Comparison of ENCODE assay signal across 15 cellular contexts in the genomic region with DNA sequence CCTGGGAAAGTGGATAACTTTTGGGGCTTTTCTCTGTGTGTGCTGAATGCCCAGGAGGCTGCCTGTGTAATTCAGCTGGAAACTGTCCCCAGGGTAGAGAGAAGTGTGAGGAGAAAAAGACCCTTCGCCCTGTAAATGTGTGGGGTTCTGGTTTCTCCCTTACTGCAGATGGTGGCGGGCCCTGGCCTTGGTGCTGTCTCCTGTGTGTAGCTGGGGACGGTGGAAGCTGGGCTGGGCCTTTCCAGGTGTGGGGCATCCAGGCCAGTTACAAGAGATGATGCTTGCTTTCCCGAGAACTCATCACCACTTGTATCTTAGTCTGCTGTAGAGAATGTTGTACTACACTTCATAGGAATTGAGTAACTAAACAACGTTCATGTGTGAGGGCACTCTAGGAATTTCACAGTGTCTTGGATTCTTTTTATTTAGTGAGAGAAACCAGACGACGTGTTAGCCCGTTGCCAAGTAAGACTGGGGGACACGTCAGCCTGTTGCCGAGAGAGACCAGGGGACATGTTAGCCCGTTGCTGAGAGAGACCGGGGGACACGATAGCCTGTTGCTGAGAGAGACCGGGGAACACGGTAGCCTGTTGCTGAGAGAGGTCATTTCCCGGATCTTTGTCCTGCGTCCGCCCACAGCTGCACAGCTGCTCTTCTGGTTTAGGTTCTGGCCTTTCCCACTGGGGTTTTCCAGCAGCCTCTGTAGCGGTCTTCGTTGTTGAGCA. TPM values are rescaled to one million over a fixed set of nuclear protein-coding genes. Genes with fewer than 3 reads are reported as not detected.
DNase-seq lines count a peak whose midpoint lies in the region; ATAC-seq and TF ChIP-seq lines count a peak whose summit lies in the region.
"Had no signal": no experiment of that assay in that cellular context is flagged by ENCODE, and none has a peak within 500 bp of the region (broad histone marks: within the 10 kb centered on the region; RNA-seq: fewer than 3 reads in every experiment).

No MANE protein-coding gene starts in this region.

- H3K9ac ChIP-seq in colonic mucosa (ENCODE audit: low read depth in 2 of 2, low read length in 2 of 2) (no peak overlapping the region), rectal smooth muscle tissue (ENCODE audit: low read length) (no peak overlapping the region)

- H3K4me1 ChIP-seq in colonic mucosa: peaks cover 8% of the 10 kb centered on the region
- H3K4me1 ChIP-seq in right cardiac atrium (ENCODE audit: control insufficient read depth, insufficient read depth, low read length): peaks cover 3% of the 10 kb centered on the region
- peaks cover 26% of the 10 kb centered on the region for H3K4me1 ChIP-seq in rectal smooth muscle tissue (ENCODE audit: control insufficient read depth, insufficient read depth, low read length)
- H3K4me1 ChIP-seq in left lung: no peaks in the 10 kb centered on the region
- H3K4me1 ChIP-seq: A549 had no signal

- H3K4me3 ChIP-seq in colonic mucosa (no peak overlapping the region), right cardiac atrium (ENCODE audit: low read length) (no peak overlapping the region), rectal smooth muscle tissue (ENCODE audit: low read length) (no peak overlapping the region), left lung (no peak overlapping the region)
- H3K4me3 ChIP-seq: A549, MG63 had no signal

- intact Hi-C loops in colonic mucosa (cut with DNase I) (no loop called here), right cardiac atrium (cut with DNase I) (no loop called here), left lung (cut with DNase I) (no loop called here)

- H3K27ac ChIP-seq in colonic mucosa (peak overlapping the region; percentile 18), right cardiac atrium (ENCODE audit: low read length) (no peak overlapping the region), rectal smooth muscle tissue (ENCODE audit: low read depth, low read length) (peak overlapping the region; percentile 83), left lung (no peak overlapping the region)
- H3K27ac ChIP-seq: A549 had no signal

- no peaks in the 10 kb centered on the region for H3K9me3 ChIP-seq in colonic mucosa
- H3K9me3 ChIP-seq in right cardiac atrium (ENCODE audit: control insufficient read depth, low read length): no peaks in the 10 kb centered on the region
- H3K9me3 ChIP-seq in left lung: no peaks in the 10 kb centered on the region
- H3K9me3 ChIP-seq: A549, MG63 had no signal

- ATAC-seq in right cardiac atrium: peak; percentile 30 to 51
- no peak for ATAC-seq in left lung
- no peak for ATAC-seq in HG03025 (IDR thresholded peaks at IDR 0.05; ENCODE audit: low FRiP score, unreplicated experiment)
- ATAC-seq: A549; activated CD4-positive, alpha-beta T cell treated with anti-CD3 and anti-CD28 coated beads for 36 hours; T-helper 17 cell had no signal

- TF ChIP-seq CTCF in colonic mucosa (IDR thresholded peaks at IDR 0.05) (no peak), left lung (IDR thresholded peaks at IDR 0.05) (no peak)

- 66% methylated on average over 20 of the region's 20 CpGs for WGBS in right cardiac atrium

- peak; percentile 49 for DNase-seq in AG08395 (ENCODE audit: low spot score)
- no peak for DNase-seq in colonic mucosa
- peak in 1 of 3 donors; percentile 64 for DNase-seq in right cardiac atrium
- no peak for DNase-seq in left lung
- no peak for DNase-seq in stimulated activated CD4-positive, alpha-beta T cell treated with anti-CD3 and anti-CD28 coated beads, Interleukin-2, amount 100 ng/mL, for 48 hours
- DNase-seq in NCI-H1436 (lab: John Stamatoyannopoulos, UW): no peak
- DNase-seq: activated CD4-positive, alpha-beta T cell treated with anti-CD3 and anti-CD28 coated beads for 36 hours; central memory CD4-positive, alpha-beta T cell; MG63; NCI-H2107; NCI-H82; T-helper 17 cell had no signal

- H3K27me3 ChIP-seq in colonic mucosa (no peaks in the 10 kb centered on the region), right cardiac atrium (ENCODE audit: control insufficient read depth, insufficient read depth) (no peaks in the 10 kb centered on the region), rectal smooth muscle tissue (ENCODE audit: control insufficient read depth, insufficient read depth, low read length) (no peaks in the 10 kb centered on the region), left lung (no peaks in the 10 kb centered on the region)
- H3K27me3 ChIP-seq: MG63 had no signal

- H3K36me3 ChIP-seq in colonic mucosa (no peaks in the 10 kb centered on the region), rectal smooth muscle tissue (ENCODE audit: control insufficient read depth, insufficient read depth, low read length) (no peaks in the 10 kb centered on the region), left lung (peaks cover 0 to 29% of the 10 kb centered on the region in 2 donors)

RNA-seq across cellular contexts. Expression of a gene that starts 43.1 kb away (rescaled TPM):
- 100 to 1,000 TPM in 1 of 2 donors, 10 to 100 TPM in 1; 49.2 to 101 TPM for total RNA-seq in colonic mucosa
- 10 to 100 TPM; 36.2 to 43.9 (median 41.5) TPM for total RNA-seq in right cardiac atrium
- polyA plus RNA-seq in right cardiac atrium: 38.8 TPM
- 10 to 100 TPM; 87.2 to 89.6 TPM for total RNA-seq in left lung

RNA-seq across cellular contexts. Expression of a gene that starts 44.9 kb away (rescaled TPM):
- not detected for total RNA-seq in colonic mucosa
- not detected for total RNA-seq in right cardiac atrium
- polyA plus RNA-seq in right cardiac atrium: 0.07 TPM
- total RNA-seq in left lung: 1 to 10 TPM; 1.6 to 3.4 TPM
- total RNA-seq: activated CD4-positive, alpha-beta T cell treated with anti-CD3 and anti-CD28 coated beads for 36 hours; T-helper 17 cell had no signal
- polyA plus RNA-seq: A549 had no signal

RNA-seq across cellular contexts. Expression of a gene that starts 59.5 kb away (rescaled TPM):
- total RNA-seq in colonic mucosa: 10 to 100 TPM; 46.9 to 69.5 TPM
- total RNA-seq in right cardiac atrium: 10 to 100 TPM; 43.2 to 66.8 (median 60.9) TPM
- 57.6 TPM for polyA plus RNA-seq in right cardiac atrium
- total RNA-seq in left lung: 10 to 100 TPM; 17.7 to 28.1 TPM

Comparison
In these comparisons a context has a peak if more than half of its experiments do, and no peak if none do; other contexts are left out.
1. H3K27ac ChIP-seq: peak in colonic mucosa (single experiment) and rectal smooth muscle tissue (single experiment); none in right cardiac atrium (single experiment) and left lung (0 of 2).
2. ATAC-seq: peak in right cardiac atrium (2 of 2); none in left lung (single experiment) and HG03025 (single experiment).